2 cellular contexts compared by ENCODE assay signal in the genomic region with DNA sequence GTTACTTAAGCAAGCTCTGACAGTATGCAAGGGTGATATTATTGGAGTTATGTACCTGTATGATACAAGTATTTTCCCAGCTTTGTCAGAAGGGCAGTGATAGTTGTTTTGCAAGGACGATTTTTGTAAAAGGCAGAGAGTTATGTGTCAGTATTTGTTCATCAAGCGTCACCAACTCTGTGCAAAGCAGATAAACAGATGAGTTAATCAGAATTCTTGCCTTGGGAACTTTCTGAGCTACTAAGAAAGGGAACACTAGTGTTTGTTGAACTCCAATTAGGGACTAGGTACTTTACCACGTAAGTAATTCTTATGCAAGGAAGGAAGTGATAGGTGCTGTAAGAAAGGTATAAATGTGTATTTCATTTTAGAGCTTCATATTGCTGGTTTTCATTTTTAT.
A peak's percentile ranks its signal among the peaks of the same experiment; 100 is the strongest.
TF ChIP-seq lines count a peak whose summit lies in the region.

No MANE protein-coding gene starts in this region.

TF ChIP-seq in K562, 482 proteins besides CTCF, POLR2A, EP300 and RAD21 (continues in another document):
- TF ChIP-seq STAT5A (IDR thresholded peaks at IDR 0.05; ENCODE audit: borderline replicate concordance, low read length): peak; percentile 28; the same call in 1 of the 2 replicates
- 0 out of 2 replicates have a peak, but pooled peaks have one; percentile 3 for TF ChIP-seq TAL1 (IDR thresholded peaks at IDR 0.05)
- TF ChIP-seq TRIM24 (IDR thresholded peaks at IDR 0.05): no peak
- no peak for TF ChIP-seq PTBP1 (IDR thresholded peaks at IDR 0.05; ENCODE audit: low read depth, low read length)
- TF ChIP-seq, protein P1, sequence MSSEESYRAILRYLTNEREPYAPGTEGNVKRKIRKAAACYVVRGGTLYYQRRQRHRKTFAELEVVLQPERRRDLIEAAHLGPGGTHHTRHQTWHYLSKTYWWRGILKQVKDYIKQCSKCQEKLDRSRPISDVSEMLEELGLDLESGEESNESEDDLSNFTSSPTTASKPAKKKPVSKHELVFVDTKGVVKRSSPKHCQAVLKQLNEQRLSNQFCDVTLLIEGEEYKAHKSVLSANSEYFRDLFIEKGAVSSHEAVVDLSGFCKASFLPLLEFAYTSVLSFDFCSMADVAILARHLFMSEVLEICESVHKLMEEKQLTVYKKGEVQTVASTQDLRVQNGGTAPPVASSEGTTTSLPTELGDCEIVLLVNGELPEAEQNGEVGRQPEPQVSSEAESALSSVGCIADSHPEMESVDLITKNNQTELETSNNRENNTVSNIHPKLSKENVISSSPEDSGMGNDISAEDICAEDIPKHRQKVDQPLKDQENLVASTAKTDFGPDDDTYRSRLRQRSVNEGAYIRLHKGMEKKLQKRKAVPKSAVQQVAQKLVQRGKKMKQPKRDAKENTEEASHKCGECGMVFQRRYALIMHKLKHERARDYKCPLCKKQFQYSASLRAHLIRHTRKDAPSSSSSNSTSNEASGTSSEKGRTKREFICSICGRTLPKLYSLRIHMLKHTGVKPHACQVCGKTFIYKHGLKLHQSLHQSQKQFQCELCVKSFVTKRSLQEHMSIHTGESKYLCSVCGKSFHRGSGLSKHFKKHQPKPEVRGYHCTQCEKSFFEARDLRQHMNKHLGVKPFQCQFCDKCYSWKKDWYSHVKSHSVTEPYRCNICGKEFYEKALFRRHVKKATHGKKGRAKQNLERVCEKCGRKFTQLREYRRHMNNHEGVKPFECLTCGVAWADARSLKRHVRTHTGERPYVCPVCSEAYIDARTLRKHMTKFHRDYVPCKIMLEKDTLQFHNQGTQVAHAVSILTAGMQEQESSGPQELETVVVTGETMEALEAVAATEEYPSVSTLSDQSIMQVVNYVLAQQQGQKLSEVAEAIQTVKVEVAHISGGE (CRISPR knock-in tag; IDR thresholded peaks at IDR 0.05): 0 out of 6 replicates have a peak, but pooled peaks of 1 of the 3 experiments have one; percentile 9
- TF ChIP-seq CEBPG (CRISPR knock-in tag; IDR thresholded peaks at IDR 0.05): no peak
- TF ChIP-seq CEBPG (tag; conservative IDR thresholded peaks at IDR 0.05 in 1 of 2, IDR thresholded peaks at IDR 0.05 in 1 of 2): peak in 1 of 2 experiments; percentile 58; a peak in 1 of 4 replicates
- TF ChIP-seq TEAD4 (IDR thresholded peaks at IDR 0.05; ENCODE audit: low read length): no peak; the same call in 1 of the 2 replicates
- no peak for TF ChIP-seq TEAD4 (CRISPR knock-in tag; IDR thresholded peaks at IDR 0.05; ENCODE audit: borderline replicate concordance)
- 0 out of 2 replicates have a peak, but pooled peaks have one; percentile 6 for TF ChIP-seq NCOR1 (IDR thresholded peaks at IDR 0.05)
- 0 out of 2 replicates have a peak, but pooled peaks have one; percentile 2 for TF ChIP-seq GABPA (tag; conservative IDR thresholded peaks at IDR 0.05; ENCODE audit: low read depth)
- TF ChIP-seq DPF2 (IDR thresholded peaks at IDR 0.05): 0 out of 2 replicates have a peak, but pooled peaks have one; percentile 34
- TF ChIP-seq RCOR1 (IDR thresholded peaks at IDR 0.05; ENCODE audit: borderline replicate concordance in 1 of 2, low read depth in 2 of 2, low read length in 2 of 2): peak in 1 of 2 experiments; percentile 56; a peak in 1 of 4 replicates
- TF ChIP-seq TBP (optimal IDR thresholded peaks at IDR 0.05; ENCODE audit: low read depth, low read length): peak; percentile 20
- TF ChIP-seq, protein P2, sequence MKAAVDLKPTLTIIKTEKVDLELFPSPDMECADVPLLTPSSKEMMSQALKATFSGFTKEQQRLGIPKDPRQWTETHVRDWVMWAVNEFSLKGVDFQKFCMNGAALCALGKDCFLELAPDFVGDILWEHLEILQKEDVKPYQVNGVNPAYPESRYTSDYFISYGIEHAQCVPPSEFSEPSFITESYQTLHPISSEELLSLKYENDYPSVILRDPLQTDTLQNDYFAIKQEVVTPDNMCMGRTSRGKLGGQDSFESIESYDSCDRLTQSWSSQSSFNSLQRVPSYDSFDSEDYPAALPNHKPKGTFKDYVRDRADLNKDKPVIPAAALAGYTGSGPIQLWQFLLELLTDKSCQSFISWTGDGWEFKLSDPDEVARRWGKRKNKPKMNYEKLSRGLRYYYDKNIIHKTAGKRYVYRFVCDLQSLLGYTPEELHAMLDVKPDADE (conservative IDR thresholded peaks at IDR 0.05; ENCODE audit: control insufficient read depth, low read depth, low read length): no peak
- TF ChIP-seq CEBPB (tag; IDR thresholded peaks at IDR 0.05): 0 out of 2 replicates have a peak, but pooled peaks have one; percentile 5
- no peak for TF ChIP-seq ZNF146 (CRISPR knock-in tag; IDR thresholded peaks at IDR 0.05; ENCODE audit: unreplicated experiment)
- TF ChIP-seq NR2C2 (CRISPR knock-in tag; IDR thresholded peaks at IDR 0.05): no peak
- TF ChIP-seq NR2C2 (tag; IDR thresholded peaks at IDR 0.05): no peak
- TF ChIP-seq FIP1L1 (IDR thresholded peaks at IDR 0.05; ENCODE audit: low read depth, low read length, poor library complexity, severe bottlenecking): no peak
- no peak for TF ChIP-seq DNMT1 (IDR thresholded peaks at IDR 0.05)
- TF ChIP-seq CREB1 (IDR thresholded peaks at IDR 0.05): peak; percentile 61; the same call in 1 of the 2 replicates
- no peak for TF ChIP-seq CREB1 (CRISPR knock-in tag; IDR thresholded peaks at IDR 0.05)
- 0 out of 2 replicates have a peak, but pooled peaks have one; percentile 11 for TF ChIP-seq CBFA2T2 (conservative IDR thresholded peaks at IDR 0.05)
- peak; percentile 51; the same call in 1 of the 2 replicates for TF ChIP-seq JUND (IDR thresholded peaks at IDR 0.05; ENCODE audit: borderline replicate concordance, low read depth, low read length)
- TF ChIP-seq JUND (tag; IDR thresholded peaks at IDR 0.05; ENCODE audit: borderline replicate concordance, low read depth, low read length): peak; percentile 38; the same call in 1 of the 3 replicates
- TF ChIP-seq SMARCA4 (IDR thresholded peaks at IDR 0.05): peak; percentile 38; the same call in 1 of the 2 replicates
- TF ChIP-seq, protein P3, sequence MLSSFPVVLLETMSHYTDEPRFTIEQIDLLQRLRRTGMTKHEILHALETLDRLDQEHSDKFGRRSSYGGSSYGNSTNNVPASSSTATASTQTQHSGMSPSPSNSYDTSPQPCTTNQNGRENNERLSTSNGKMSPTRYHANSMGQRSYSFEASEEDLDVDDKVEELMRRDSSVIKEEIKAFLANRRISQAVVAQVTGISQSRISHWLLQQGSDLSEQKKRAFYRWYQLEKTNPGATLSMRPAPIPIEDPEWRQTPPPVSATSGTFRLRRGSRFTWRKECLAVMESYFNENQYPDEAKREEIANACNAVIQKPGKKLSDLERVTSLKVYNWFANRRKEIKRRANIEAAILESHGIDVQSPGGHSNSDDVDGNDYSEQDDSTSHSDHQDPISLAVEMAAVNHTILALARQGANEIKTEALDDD (IDR thresholded peaks at IDR 0.05): peak; percentile 95
- TF ChIP-seq KDM5B (IDR thresholded peaks at IDR 0.05; ENCODE audit: insufficient replicate concordance, low read depth, low read length): no peak
- TF ChIP-seq DACH1 (IDR thresholded peaks at IDR 0.05; ENCODE audit: partially characterized antibody): peak; percentile 7
- TF ChIP-seq ATF7 (IDR thresholded peaks at IDR 0.05): peak; percentile 11; the same call in 1 of the 2 replicates
- TF ChIP-seq ZNF354B (CRISPR knock-in tag; IDR thresholded peaks at IDR 0.05): no peak

TF ChIP-seq in HepG2, 621 proteins besides CTCF, POLR2A, EP300 and RAD21:
- no peak for TF ChIP-seq TBX2 (CRISPR knock-in tag; IDR thresholded peaks at IDR 0.05; ENCODE audit: borderline replicate concordance)
- TF ChIP-seq ERF (CRISPR knock-in tag; IDR thresholded peaks at IDR 0.05): no peak
- peak; percentile 35 for TF ChIP-seq SAP130 (CRISPR knock-in tag; IDR thresholded peaks at IDR 0.05; ENCODE audit: low read depth)
- TF ChIP-seq, protein P4, sequence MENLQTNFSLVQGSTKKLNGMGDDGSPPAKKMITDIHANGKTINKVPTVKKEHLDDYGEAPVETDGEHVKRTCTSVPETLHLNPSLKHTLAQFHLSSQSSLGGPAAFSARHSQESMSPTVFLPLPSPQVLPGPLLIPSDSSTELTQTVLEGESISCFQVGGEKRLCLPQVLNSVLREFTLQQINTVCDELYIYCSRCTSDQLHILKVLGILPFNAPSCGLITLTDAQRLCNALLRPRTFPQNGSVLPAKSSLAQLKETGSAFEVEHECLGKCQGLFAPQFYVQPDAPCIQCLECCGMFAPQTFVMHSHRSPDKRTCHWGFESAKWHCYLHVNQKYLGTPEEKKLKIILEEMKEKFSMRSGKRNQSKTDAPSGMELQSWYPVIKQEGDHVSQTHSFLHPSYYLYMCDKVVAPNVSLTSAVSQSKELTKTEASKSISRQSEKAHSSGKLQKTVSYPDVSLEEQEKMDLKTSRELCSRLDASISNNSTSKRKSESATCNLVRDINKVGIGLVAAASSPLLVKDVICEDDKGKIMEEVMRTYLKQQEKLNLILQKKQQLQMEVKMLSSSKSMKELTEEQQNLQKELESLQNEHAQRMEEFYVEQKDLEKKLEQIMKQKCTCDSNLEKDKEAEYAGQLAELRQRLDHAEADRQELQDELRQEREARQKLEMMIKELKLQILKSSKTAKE (CRISPR knock-in tag; IDR thresholded peaks at IDR 0.05; ENCODE audit: borderline replicate concordance): no peak
- TF ChIP-seq PAWR (CRISPR knock-in tag; IDR thresholded peaks at IDR 0.05; ENCODE audit: borderline replicate concordance): no peak
- TF ChIP-seq, protein P5, sequence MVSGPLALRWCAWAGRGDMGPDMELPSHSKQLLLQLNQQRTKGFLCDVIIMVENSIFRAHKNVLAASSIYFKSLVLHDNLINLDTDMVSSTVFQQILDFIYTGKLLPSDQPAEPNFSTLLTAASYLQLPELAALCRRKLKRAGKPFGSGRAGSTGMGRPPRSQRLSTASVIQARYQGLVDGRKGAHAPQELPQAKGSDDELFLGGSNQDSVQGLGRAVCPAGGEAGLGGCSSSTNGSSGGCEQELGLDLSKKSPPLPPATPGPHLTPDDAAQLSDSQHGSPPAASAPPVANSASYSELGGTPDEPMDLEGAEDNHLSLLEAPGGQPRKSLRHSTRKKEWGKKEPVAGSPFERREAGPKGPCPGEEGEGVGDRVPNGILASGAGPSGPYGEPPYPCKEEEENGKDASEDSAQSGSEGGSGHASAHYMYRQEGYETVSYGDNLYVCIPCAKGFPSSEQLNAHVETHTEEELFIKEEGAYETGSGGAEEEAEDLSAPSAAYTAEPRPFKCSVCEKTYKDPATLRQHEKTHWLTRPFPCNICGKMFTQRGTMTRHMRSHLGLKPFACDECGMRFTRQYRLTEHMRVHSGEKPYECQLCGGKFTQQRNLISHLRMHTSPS (CRISPR knock-in tag; IDR thresholded peaks at IDR 0.05; ENCODE audit: low read depth): no peak
- TF ChIP-seq BRCA1 (CRISPR knock-in tag; IDR thresholded peaks at IDR 0.05): no peak
- TF ChIP-seq FOXA1 (IDR thresholded peaks at IDR 0.05): no peak
- TF ChIP-seq FOXA1 (CRISPR knock-in tag; IDR thresholded peaks at IDR 0.05): no peak
- TF ChIP-seq, protein P6, sequence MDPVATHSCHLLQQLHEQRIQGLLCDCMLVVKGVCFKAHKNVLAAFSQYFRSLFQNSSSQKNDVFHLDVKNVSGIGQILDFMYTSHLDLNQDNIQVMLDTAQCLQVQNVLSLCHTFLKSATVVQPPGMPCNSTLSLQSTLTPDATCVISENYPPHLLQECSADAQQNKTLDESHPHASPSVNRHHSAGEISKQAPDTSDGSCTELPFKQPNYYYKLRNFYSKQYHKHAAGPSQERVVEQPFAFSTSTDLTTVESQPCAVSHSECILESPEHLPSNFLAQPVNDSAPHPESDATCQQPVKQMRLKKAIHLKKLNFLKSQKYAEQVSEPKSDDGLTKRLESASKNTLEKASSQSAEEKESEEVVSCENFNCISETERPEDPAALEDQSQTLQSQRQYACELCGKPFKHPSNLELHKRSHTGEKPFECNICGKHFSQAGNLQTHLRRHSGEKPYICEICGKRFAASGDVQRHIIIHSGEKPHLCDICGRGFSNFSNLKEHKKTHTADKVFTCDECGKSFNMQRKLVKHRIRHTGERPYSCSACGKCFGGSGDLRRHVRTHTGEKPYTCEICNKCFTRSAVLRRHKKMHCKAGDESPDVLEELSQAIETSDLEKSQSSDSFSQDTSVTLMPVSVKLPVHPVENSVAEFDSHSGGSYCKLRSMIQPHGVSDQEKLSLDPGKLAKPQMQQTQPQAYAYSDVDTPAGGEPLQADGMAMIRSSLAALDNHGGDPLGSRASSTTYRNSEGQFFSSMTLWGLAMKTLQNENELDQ (CRISPR knock-in tag; IDR thresholded peaks at IDR 0.05; ENCODE audit: borderline replicate concordance): no peak
- no peak for TF ChIP-seq TBL1XR1 (IDR thresholded peaks at IDR 0.05; ENCODE audit: borderline replicate concordance, low read length, partially characterized antibody)
- TF ChIP-seq CREB1 (IDR thresholded peaks at IDR 0.05): peak; percentile 42; the same call in 1 of the 2 replicates
- no peak for TF ChIP-seq CREB1 (CRISPR knock-in tag; IDR thresholded peaks at IDR 0.05)
- no peak for TF ChIP-seq ZNF883 (CRISPR knock-in tag; IDR thresholded peaks at IDR 0.05; ENCODE audit: not compliant biosample characterization)
- TF ChIP-seq FOXP1 (IDR thresholded peaks at IDR 0.05): no peak
- no peak for TF ChIP-seq FOXP1 (CRISPR knock-in tag; IDR thresholded peaks at IDR 0.05)
- TF ChIP-seq U2AF1 (optimal IDR thresholded peaks at IDR 0.05; ENCODE audit: low read depth, low read length): no peak
- TF ChIP-seq JUND (CRISPR knock-in tag; IDR thresholded peaks at IDR 0.05): no peak
